In genomic region chr4:2797545-2798305, GRCh38 we compare ENCODE assay signal across 9 cellular contexts. TPM values are rescaled to one million over a fixed set of nuclear protein-coding genes. Genes with fewer than 3 reads are reported as not detected.
A peak's percentile ranks its signal among the peaks of the same experiment; 100 is the strongest.
DNase-seq lines count a peak whose midpoint lies in the region; ATAC-seq, FAIRE-seq and TF ChIP-seq lines count a peak whose summit lies in the region.
"Had no signal": no experiment of that assay in that cellular context is flagged by ENCODE, and none has a peak within 500 bp of the region (broad histone marks: within the 10 kb centered on the region; RNA-seq: fewer than 3 reads in every experiment).

No MANE protein-coding gene starts in this region.

- peak; percentile 62 to 69 for DNase-seq in activated CD4-positive, alpha-beta T cell treated with anti-CD3 and anti-CD28 coated beads, Interleukin-2, amount 50 U/mL, for 4 hours
- peak; percentile 13 for DNase-seq in glutamatergic neuron
- peak; percentile 64 for DNase-seq in stimulated activated CD4-positive, alpha-beta T cell treated with anti-CD3 and anti-CD28 coated beads, Interleukin-4, amount 100 ng/mL, for 24 hours
- DNase-seq in NCI-H446 (lab: John Stamatoyannopoulos, UW) = no peak
- DNase-seq in urothelium cell line (ENCODE audit: low spot score) = no peak
- no peak for DNase-seq in DMS79 treated with DMSO at 0.1 percent for 48 hours (lab: John Stamatoyannopoulos, UW)

- no peaks in the 10 kb centered on the region for H3K36me3 Mint-ChIP-seq in glutamatergic neuron (ENCODE audit: unreplicated experiment)

- H3K27ac Mint-ChIP-seq in glutamatergic neuron (ENCODE audit: unreplicated experiment) = no peak overlapping the region

- peaks cover 2% of the 10 kb centered on the region for H3K9me3 Mint-ChIP-seq in glutamatergic neuron (ENCODE audit: unreplicated experiment)

- peaks cover 2% of the 10 kb centered on the region for H3K27me3 Mint-ChIP-seq in glutamatergic neuron (ENCODE audit: unreplicated experiment)

- H3K4me1 Mint-ChIP-seq in glutamatergic neuron (ENCODE audit: low read depth, unreplicated experiment) = no peaks in the 10 kb centered on the region

- FAIRE-seq in urothelium cell line (lab: Jason Lieb, UNC) = no peak
- FAIRE-seq: islet of Langerhans had no signal

- peak; percentile 6 for ATAC-seq in HG03045 (IDR thresholded peaks at IDR 0.05; ENCODE audit: unreplicated experiment)
- no peak for ATAC-seq in GM19397 (IDR thresholded peaks at IDR 0.05; ENCODE audit: unreplicated experiment)

- no peak for TF ChIP-seq CTCF in glutamatergic neuron (IDR thresholded peaks at IDR 0.05; ENCODE audit: partially characterized antibody, unreplicated experiment)

- H3K4me3 Mint-ChIP-seq in glutamatergic neuron (ENCODE audit: unreplicated experiment) = no peak overlapping the region

RNA-seq across cellular contexts. Expression of gene SH3BP2, which starts 4.8 kb away (rescaled TPM):
- total RNA-seq in glutamatergic neuron (ENCODE audit: unreplicated experiment) = 85.3 TPM

RNA-seq across cellular contexts. Expression of gene TNIP2, which starts 41.6 kb away (rescaled TPM):
- total RNA-seq in glutamatergic neuron (ENCODE audit: unreplicated experiment) = 25.4 TPM

RNA-seq across cellular contexts. Expression of gene ADD1, which starts 45.9 kb away (rescaled TPM):
- total RNA-seq in glutamatergic neuron (ENCODE audit: unreplicated experiment) = 276 TPM

Comparison
In these comparisons a context has a peak if more than half of its experiments do, and no peak if none do; other contexts are left out.
1. DNase-seq: peak in activated CD4-positive, alpha-beta T cell treated with anti-CD3 and anti-CD28 coated beads, Interleukin-2, amount 50 U/mL, for 4 hours (2 of 2), glutamatergic neuron (single experiment) and stimulated activated CD4-positive, alpha-beta T cell treated with anti-CD3 and anti-CD28 coated beads, Interleukin-4, amount 100 ng/mL, for 24 hours (single experiment); none in NCI-H446 (0 of 2), urothelium cell line (single experiment) and DMS79 treated with DMSO at 0.1 percent for 48 hours (single experiment).